Comparison of ENCODE assay signal across 8 cellular contexts in genomic region chr14:104752735-104753527, GRCh38. TPM values are rescaled to one million over a fixed set of nuclear protein-coding genes. Genes with fewer than 3 reads are reported as not detected.
DNase-seq lines count a peak whose midpoint lies in the region; ATAC-seq and TF ChIP-seq lines count a peak whose summit lies in the region.

SIVA1 (plus strand) TSS chr14:104753147; CDS start chr14:104753202, 55 bp downstream.

- H3K4me3 Mint-ChIP-seq in activated naive CD8-positive, alpha-beta T cell treated with anti-CD3 and anti-CD28 coated beads, Interleukin-2, amount 10 ng/mL, durations not matched to agents 7 days and 5 days = peak within 1 kb of the TSS; percentile 89
- H3K4me3 Mint-ChIP-seq in glutamatergic neuron (ENCODE audit: unreplicated experiment) = peak within 1 kb of the TSS; percentile 91

- H3K4me2 ChIP-seq in SU-DHL-6 (ENCODE audit: low read depth, low read length, poor library complexity, severe bottlenecking) (peak within 1 kb of the TSS; percentile 94), osteoblast (ENCODE audit: insufficient read depth, low read length) (peak within 1 kb of the TSS; percentile 97)

- H3K27me3 ChIP-seq in SU-DHL-6 (ENCODE audit: low read length) (no peaks in the 10 kb centered on the region), osteoblast (ENCODE audit: insufficient read depth, low read length) (no peaks in the 10 kb centered on the region), thoracic aorta (replicated peaks; ENCODE audit: insufficient read depth) (no peaks in the 10 kb centered on the region)

- H3K79me2 ChIP-seq in SU-DHL-6 (ENCODE audit: insufficient read depth, low read length) (peaks cover 32% of the 10 kb centered on the region), osteoblast (ENCODE audit: insufficient read depth, low read length) (peaks cover 50% of the 10 kb centered on the region)

- peaks cover 41% of the 10 kb centered on the region for H3K4me1 Mint-ChIP-seq in activated naive CD8-positive, alpha-beta T cell treated with anti-CD3 and anti-CD28 coated beads, Interleukin-2, amount 10 ng/mL, durations not matched to agents 7 days and 5 days
- H3K4me1 Mint-ChIP-seq in glutamatergic neuron (ENCODE audit: low read depth, unreplicated experiment) = peaks cover 13% of the 10 kb centered on the region

- no peaks in the 10 kb centered on the region for H3F3A ChIP-seq in SU-DHL-6 (ENCODE audit: insufficient read depth)

- H3K27ac ChIP-seq in SU-DHL-6 (ENCODE audit: low read depth, low read length) (peak within 1 kb of the TSS; percentile 79), osteoblast (ENCODE audit: low read depth, low read length) (peak within 1 kb of the TSS; percentile 91), thoracic aorta (peak within 1 kb of the TSS; percentile 84)

- TF ChIP-seq POLR2A in GM10847 (IDR thresholded peaks at IDR 0.05; ENCODE audit: extremely low read depth, insufficient read length) = peak; percentile 66

- H3K9me3 Mint-ChIP-seq in activated naive CD8-positive, alpha-beta T cell treated with anti-CD3 and anti-CD28 coated beads, Interleukin-2, amount 10 ng/mL, durations not matched to agents 7 days and 5 days = no peaks in the 10 kb centered on the region
- H3K9me3 Mint-ChIP-seq in glutamatergic neuron (ENCODE audit: unreplicated experiment) = peaks cover 8% of the 10 kb centered on the region

- H4K20me1 ChIP-seq in SU-DHL-6 (ENCODE audit: low read depth, low read length) (no peaks in the 10 kb centered on the region; the same call in 1 of the 2 replicates), osteoblast (ENCODE audit: insufficient read depth, low read length) (peaks cover 35% of the 10 kb centered on the region)

- H2AFZ ChIP-seq in SU-DHL-6 (ENCODE audit: low read depth, low read length, severe bottlenecking) (peak within 1 kb of the TSS; percentile 94), osteoblast (ENCODE audit: low read length) (peak within 1 kb of the TSS; percentile 98)

- H3K9me3 ChIP-seq in SU-DHL-6 (ENCODE audit: insufficient read depth, low read length) = no peaks in the 10 kb centered on the region
- no peaks in the 10 kb centered on the region for H3K9me3 ChIP-seq in osteoblast (ENCODE audit: low read depth, low read length)
- no peaks in the 10 kb centered on the region for H3K9me3 ChIP-seq in thoracic aorta

- H3K27me3 Mint-ChIP-seq in activated naive CD8-positive, alpha-beta T cell treated with anti-CD3 and anti-CD28 coated beads, Interleukin-2, amount 10 ng/mL, durations not matched to agents 7 days and 5 days = peaks cover 3% of the 10 kb centered on the region
- peaks cover 15% of the 10 kb centered on the region for H3K27me3 Mint-ChIP-seq in glutamatergic neuron (ENCODE audit: unreplicated experiment)

- peak within 1 kb of the TSS; percentile 94 for H3K27ac Mint-ChIP-seq in activated naive CD8-positive, alpha-beta T cell treated with anti-CD3 and anti-CD28 coated beads, Interleukin-2, amount 10 ng/mL, durations not matched to agents 7 days and 5 days
- H3K27ac Mint-ChIP-seq in glutamatergic neuron (ENCODE audit: unreplicated experiment) = peak within 1 kb of the TSS; percentile 79

- peaks cover 15% of the 10 kb centered on the region for H3K36me3 Mint-ChIP-seq in activated naive CD8-positive, alpha-beta T cell treated with anti-CD3 and anti-CD28 coated beads, Interleukin-2, amount 10 ng/mL, durations not matched to agents 7 days and 5 days
- H3K36me3 Mint-ChIP-seq in glutamatergic neuron (ENCODE audit: unreplicated experiment) = no peaks in the 10 kb centered on the region

- H3K4me1 ChIP-seq in osteoblast (ENCODE audit: insufficient read depth, low read length) (peaks cover 28% of the 10 kb centered on the region), thoracic aorta (ENCODE audit: control insufficient read depth in 1 of 2, low read depth in 2 of 2) (peaks cover 33 to 62% of the 10 kb centered on the region in 2 donors)

- TF ChIP-seq CTCF in SU-DHL-6 (IDR thresholded peaks at IDR 0.05; ENCODE audit: insufficient read depth, low read length, poor library complexity, severe bottlenecking) (no peak), glutamatergic neuron (IDR thresholded peaks at IDR 0.05; ENCODE audit: partially characterized antibody, unreplicated experiment) (no peak), osteoblast (IDR thresholded peaks at IDR 0.05; ENCODE audit: extremely low read depth, low read depth, low read length) (no peak), thoracic aorta (IDR thresholded peaks at IDR 0.05) (no peak)

- POLR2A ChIA-PET in activated naive CD8-positive, alpha-beta T cell treated with anti-CD3 and anti-CD28 coated beads, Interleukin-2, amount 10 ng/mL, durations not matched to agents 7 days and 5 days (lab: Charles Lee) = interaction anchor here (0.6 to 2.1 kb wide), 17 partner anchors 11 to 268 kb away, joined by 3 to 9 read pairs (median 3); partner anchors contain the start of genes CDCA4 and ZBTB42

- H3K36me3 ChIP-seq in SU-DHL-6 (ENCODE audit: low read length) (no peaks in the 10 kb centered on the region), osteoblast (ENCODE audit: insufficient read depth, low read length) (peaks cover 22% of the 10 kb centered on the region), thoracic aorta (peaks cover 19% of the 10 kb centered on the region)

- peak within 1 kb of the TSS; percentile 73 for H3K4me3 ChIP-seq in SU-DHL-6 (ENCODE audit: insufficient read depth, low read length, poor library complexity, severe bottlenecking)
- peak within 1 kb of the TSS; percentile 99 for H3K4me3 ChIP-seq in osteoblast (ENCODE audit: insufficient read depth, low read length)
- peak within 1 kb of the TSS; percentile 84 for H3K4me3 ChIP-seq in thoracic aorta

- H3K9me2 ChIP-seq in SU-DHL-6 (replicated peaks; ENCODE audit: insufficient read depth, low read length) = no peaks in the 10 kb centered on the region

- peak within 1 kb of the TSS; percentile 95 for H3K9ac ChIP-seq in SU-DHL-6 (ENCODE audit: low read length)

- ATAC-seq in HG02678 (IDR thresholded peaks at IDR 0.05; ENCODE audit: unreplicated experiment) = peak; percentile 89
- ATAC-seq in activated naive CD8-positive, alpha-beta T cell treated with anti-CD3 and anti-CD28 coated beads, Interleukin-2, amount 10 ng/mL, durations not matched to agents 7 days and 5 days (ENCODE audit: low read depth) = peak; percentile 92
- ATAC-seq in thoracic aorta (ENCODE audit: insufficient number of reproducible peaks, low FRiP score, low read depth) = peak; percentile 83

- peak; percentile 100 for DNase-seq in NCI-H128 (lab: John Stamatoyannopoulos, UW; ENCODE audit: unreplicated experiment)
- DNase-seq in activated naive CD8-positive, alpha-beta T cell treated with anti-CD3 and anti-CD28 coated beads, Interleukin-2, amount 10 ng/mL, durations not matched to agents 7 days and 5 days = peak; percentile 99
- peak; percentile 100 for DNase-seq in glutamatergic neuron
- peak; percentile 100 for DNase-seq in osteoblast (ENCODE audit: insufficient read length, low spot score, missing footprints)
- DNase-seq in thoracic aorta (ENCODE audit: low spot score) = peak; percentile 98

RNA-seq across cellular contexts. Expression of gene SIVA1, which starts in this region (rescaled TPM):
- total RNA-seq in activated naive CD8-positive, alpha-beta T cell treated with anti-CD3 and anti-CD28 coated beads, Interleukin-2, amount 10 ng/mL, durations not matched to agents 7 days and 5 days = 100 to 1,000 TPM; 110 to 126 TPM
- total RNA-seq in glutamatergic neuron (ENCODE audit: unreplicated experiment) (30.5 TPM), osteoblast (57.2 and 62.2 TPM in 2 replicates), thoracic aorta (100 to 1,000 TPM; 218 to 320 TPM)

Comparison
In these comparisons a context has a peak if more than half of its experiments do, and no peak if none do; other contexts are left out.
1. Peak in every context shown above with its lines: DNase-seq, ATAC-seq, H3K4me3 ChIP-seq and H3K27ac ChIP-seq.